In the genomic region with DNA sequence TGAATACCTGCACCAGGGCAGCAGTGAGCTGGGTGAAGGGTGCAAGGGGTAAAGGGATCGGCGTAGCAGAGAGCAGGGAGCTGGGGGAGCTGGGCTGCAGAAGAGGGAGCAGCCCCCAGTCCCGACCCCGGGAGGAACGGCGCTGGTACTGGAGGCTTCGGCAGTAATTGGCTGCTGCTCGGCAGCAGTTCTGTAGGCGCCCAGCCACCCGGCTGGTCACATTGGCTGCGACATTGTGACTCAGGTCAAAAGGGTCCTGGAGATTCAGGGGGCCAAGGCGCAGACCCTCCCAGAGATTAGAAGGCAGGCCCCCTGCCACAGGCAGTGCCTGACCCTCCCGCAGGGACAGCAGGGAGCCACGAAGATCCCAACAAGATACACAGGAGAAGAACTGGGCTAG, we compare ENCODE assay signal across 9 cellular contexts. TPM values are rescaled to one million over a fixed set of nuclear protein-coding genes. Genes with fewer than 3 reads are reported as not detected.
DNase-seq lines count a peak whose midpoint lies in the region; ATAC-seq and TF ChIP-seq lines count a peak whose summit lies in the region.
"Had no signal": no experiment of that assay in that cellular context is flagged by ENCODE, and none has a peak within 500 bp of the region (broad histone marks: within the 10 kb centered on the region; RNA-seq: fewer than 3 reads in every experiment).

No MANE protein-coding gene starts in this region.

- H3K9me3 ChIP-seq in CD8-positive, alpha-beta T cell (ENCODE audit: low read length) = no peaks in the 10 kb centered on the region
- no peaks in the 10 kb centered on the region for H3K9me3 ChIP-seq in psoas muscle

- intact Hi-C loops in CD8-positive, alpha-beta T cell (cut with DNase I, micrococcal nuclease) = loop anchor here in 1 of 2 experiments (2.0 kb wide), 1 partner anchor 71 kb away; a partner anchor contains a TSS
- intact Hi-C loops in psoas muscle (cut with DNase I) = loop anchor here in 1 of 2 donors (10.0 kb wide), 1 partner anchor 279 kb away; no protein-coding TSS in a partner anchor

- DNase-seq in CD8-positive, alpha-beta T cell = no peak
- no peak for DNase-seq in RWPE1 (ENCODE audit: low spot score)
- no peak for DNase-seq in fibroblast of mammary gland (ENCODE audit: low read depth)
- peak in 1 of 2 donors; percentile 46 for DNase-seq in psoas muscle
- no peak for DNase-seq in GM20000 (ENCODE audit: low spot score)
- no peak for DNase-seq in NCI-H2227 treated with DMSO at 0.1 percent for 48 hours (lab: John Stamatoyannopoulos, UW)
- no peak for DNase-seq in DMS114 treated with DMSO at 0.1 percent for 48 hours (lab: John Stamatoyannopoulos, UW; ENCODE audit: unreplicated experiment)
- DNase-seq in HCEC 1CT = no peak
- DNase-seq: NK-92 treated with Interleukin-12 subunit alpha and Interleukin-12 subunit beta, amount 100 ng/mL, for 24 hours had no signal

- POLR2A ChIA-PET in CD8-positive, alpha-beta T cell (lab: Charles Lee) = interaction anchor here (0.7 to 3.8 kb wide), 4 partner anchors 16 to 89 kb away, joined by 3 to 58 read pairs (median 28); a partner anchor contains a TSS
- POLR2A ChIA-PET in RWPE1 (lab: Yijun Ruan, JAX; ENCODE audit: low non-redundant PET) = no interaction called here

- H3K27ac ChIP-seq in CD8-positive, alpha-beta T cell (ENCODE audit: low read depth, low read length) = no peak overlapping the region
- H3K27ac ChIP-seq in RWPE1 (peak overlapping the region; percentile 86), psoas muscle (peak overlapping the region; percentile 92)

- CTCF ChIA-PET in CD8-positive, alpha-beta T cell (lab: Charles Lee) = interaction anchor here (0.7 to 1.6 kb wide), 3 partner anchors 15 to 181 kb away, joined by 3 to 5 read pairs (median 4); a partner anchor contains a TSS
- CTCF ChIA-PET in RWPE1 (lab: Yijun Ruan, JAX) = no interaction called here

- no peaks in the 10 kb centered on the region for H3K27me3 Mint-ChIP-seq in CD8-positive, alpha-beta T cell (ENCODE audit: low read depth)

- WGBS in psoas muscle, 3 donors = 74 to 78% (median 76%) methylated on average over 14 of the region's 14 CpGs

- H3K4me3 Mint-ChIP-seq in CD8-positive, alpha-beta T cell = no peak overlapping the region

- H3K4me1 Mint-ChIP-seq in CD8-positive, alpha-beta T cell (ENCODE audit: low read depth) = peaks cover 43% of the 10 kb centered on the region

- H3K4me3 ChIP-seq in CD8-positive, alpha-beta T cell (ENCODE audit: low read depth, low read length) = no peak overlapping the region
- peak overlapping the region; percentile 74 for H3K4me3 ChIP-seq in fibroblast of mammary gland (ENCODE audit: control insufficient read depth, low read depth, low read length)
- peak overlapping the region; percentile 90 for H3K4me3 ChIP-seq in psoas muscle

- no peaks in the 10 kb centered on the region for H3K27me3 ChIP-seq in CD8-positive, alpha-beta T cell (ENCODE audit: insufficient read depth, low read length)
- H3K27me3 ChIP-seq in psoas muscle (ENCODE audit: insufficient read depth in 3 of 3, low read length in 2 of 3) = no peaks in the 10 kb centered on the region

- peaks cover 28% of the 10 kb centered on the region for H3K4me1 ChIP-seq in CD8-positive, alpha-beta T cell (ENCODE audit: insufficient read depth, low read length)
- peaks cover 50% of the 10 kb centered on the region for H3K4me1 ChIP-seq in psoas muscle

- H3K36me3 ChIP-seq in CD8-positive, alpha-beta T cell (ENCODE audit: insufficient read depth, low read length) = peaks cover 24% of the 10 kb centered on the region
- H3K36me3 ChIP-seq in psoas muscle (ENCODE audit: insufficient read depth in 1 of 2, low read depth in 1 of 2) = peaks cover 3 to 71% of the 10 kb centered on the region in 2 donors

- no peak for TF ChIP-seq CTCF in CD8-positive, alpha-beta T cell (IDR thresholded peaks at IDR 0.05)
- TF ChIP-seq CTCF in RWPE1 (conservative IDR thresholded peaks at IDR 0.05; ENCODE audit: low read depth) (no peak), fibroblast of mammary gland (conservative IDR thresholded peaks at IDR 0.05; ENCODE audit: control insufficient read depth, insufficient read depth, low read depth, low read length) (no peak), psoas muscle (IDR thresholded peaks at IDR 0.05) (no peak), GM20000 (IDR thresholded peaks at IDR 0.05; ENCODE audit: extremely low read depth, missing control alignments) (no peak)

- H3K27ac Mint-ChIP-seq in CD8-positive, alpha-beta T cell = peak overlapping the region; percentile 56

- peaks cover 74% of the 10 kb centered on the region for H3K36me3 Mint-ChIP-seq in CD8-positive, alpha-beta T cell

- no peak for ATAC-seq in CD8-positive, alpha-beta T cell
- ATAC-seq in psoas muscle = no peak

- H3K9me3 Mint-ChIP-seq in CD8-positive, alpha-beta T cell = no peaks in the 10 kb centered on the region

RNA-seq across cellular contexts. Expression of a gene that starts 2.1 kb away (rescaled TPM):
- 1,000 to 10,000 TPM; 2,174 to 2,204 TPM for total RNA-seq in CD8-positive, alpha-beta T cell
- total RNA-seq in psoas muscle = 1,000 to 10,000 TPM; 1,137 to 1,954 (median 1,509) TPM
- polyA plus RNA-seq in psoas muscle = 1,000 to 10,000 TPM; 1,687 to 2,356 (median 2,243) TPM

RNA-seq across cellular contexts. Expression of a gene that starts 15.5 kb away (rescaled TPM):
- total RNA-seq in CD8-positive, alpha-beta T cell = 10 to 100 TPM; 15.3 to 17.7 TPM
- total RNA-seq in psoas muscle = 10 to 100 TPM; 14.3 to 23.7 (median 19.6) TPM
- 10 to 100 TPM; 12.1 to 15.5 (median 12.7) TPM for polyA plus RNA-seq in psoas muscle

RNA-seq across cellular contexts. Expression of a gene that starts 25.8 kb away (rescaled TPM):
- 100 to 1,000 TPM; 148 to 154 TPM for total RNA-seq in CD8-positive, alpha-beta T cell
- total RNA-seq in psoas muscle = 10 to 100 TPM; 20.0 to 32.5 (median 28.6) TPM
- 10 to 100 TPM; 18.4 to 27.1 (median 26.9) TPM for polyA plus RNA-seq in psoas muscle

RNA-seq across cellular contexts. Expression of a gene that starts 29.2 kb away (rescaled TPM):
- 100 to 1,000 TPM; 185 to 188 TPM for total RNA-seq in CD8-positive, alpha-beta T cell
- total RNA-seq in psoas muscle = 100 to 1,000 TPM; 376 to 679 (median 425) TPM
- polyA plus RNA-seq in psoas muscle = 100 to 1,000 TPM in 2 of 3 donors, 10 to 100 TPM in 1; 93.5 to 227 (median 206) TPM

RNA-seq across cellular contexts. Expression of a gene that starts 36.7 kb away (rescaled TPM):
- 100 to 1,000 TPM; 167 to 189 TPM for total RNA-seq in CD8-positive, alpha-beta T cell
- 10 to 100 TPM; 14.1 to 19.5 (median 16.9) TPM for total RNA-seq in psoas muscle
- 10 to 100 TPM in 2 of 3 donors, 1 to 10 TPM in 1; 7.4 to 11.3 (median 11.1) TPM for polyA plus RNA-seq in psoas muscle

Comparison
In these comparisons a context has a peak if more than half of its experiments do, and no peak if none do; other contexts are left out.
1. RNA of a gene that starts 25.8 kb away (total RNA-seq): 148 to 154 TPM in CD8-positive, alpha-beta T cell; 20.0 to 32.5 TPM in psoas muscle; every median in the first group is over 4 times any median in the second.